23 cellular contexts compared by ENCODE assay signal in the genomic region with DNA sequence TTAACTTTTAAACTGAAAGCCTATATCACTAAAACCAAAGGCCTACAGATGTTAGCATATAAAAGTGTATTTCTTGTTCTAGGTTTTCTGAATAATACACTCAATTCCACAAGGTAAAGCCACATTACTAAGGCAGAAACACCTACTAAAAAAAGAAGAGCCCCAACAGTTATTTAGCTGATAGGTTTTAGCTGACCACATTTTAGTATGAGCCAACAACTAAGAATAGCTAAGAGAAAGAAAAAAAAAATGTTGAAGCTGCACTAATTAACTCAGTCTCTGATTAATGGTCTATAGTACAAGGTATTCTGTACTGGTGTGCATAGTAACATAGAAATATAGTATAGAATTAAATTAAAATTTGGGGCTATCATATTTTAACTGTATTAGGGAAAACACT. TPM values are rescaled to one million over a fixed set of nuclear protein-coding genes. Genes with fewer than 3 reads are reported as not detected.
DNase-seq lines count a peak whose midpoint lies in the region; ATAC-seq and TF ChIP-seq lines count a peak whose summit lies in the region.
"Had no signal": no experiment of that assay in that cellular context is flagged by ENCODE, and none has a peak within 500 bp of the region (broad histone marks: within the 10 kb centered on the region; RNA-seq: fewer than 3 reads in every experiment).

No MANE protein-coding gene starts in this region.

- peak overlapping the region; percentile 10 for H3K4me2 ChIP-seq in skeletal muscle satellite cell (ENCODE audit: low read length)
- H3K4me2 ChIP-seq: neural progenitor cell had no signal

- no peaks in the 10 kb centered on the region for H3K27me3 Mint-ChIP-seq in chondrocyte (ENCODE audit: low read depth)
- no peaks in the 10 kb centered on the region for H3K27me3 Mint-ChIP-seq in activated T-cell treated with anti-CD3 and anti-CD28 coated beads, Interleukin-2, amount 50 U/mL, for 72 hours (ENCODE audit: low read depth)

- H3K4me1 ChIP-seq in cardiac muscle cell (ENCODE audit: low read depth), result peaks cover 11% of the 10 kb centered on the region
- H3K4me1 ChIP-seq in right atrium auricular region, result peaks cover 0 to 46% of the 10 kb centered on the region in 2 donors
- H3K4me1 ChIP-seq in skeletal muscle satellite cell (ENCODE audit: control insufficient read depth, insufficient read depth, low read length), result peaks cover 21% of the 10 kb centered on the region
- H3K4me1 ChIP-seq: colonic mucosa, neural progenitor cell had no signal

- H3K27me3 ChIP-seq in cardiac muscle cell (no peaks in the 10 kb centered on the region), right atrium auricular region (no peaks in the 10 kb centered on the region), skeletal muscle satellite cell (ENCODE audit: control insufficient read depth, insufficient read depth, low read length) (no peaks in the 10 kb centered on the region)
- H3K27me3 ChIP-seq: ascending aorta, colonic mucosa, neural progenitor cell, upper lobe of right lung had no signal

- DNase-seq in cardiac muscle cell (ENCODE audit: low read depth in 1 of 2, low spot score in 1 of 2), result no peak
- DNase-seq in right atrium auricular region (ENCODE audit: low spot score), result no peak
- no peak for DNase-seq in chondrocyte (ENCODE audit: low spot score)
- no peak for DNase-seq in activated T-cell treated with anti-CD3 and anti-CD28 coated beads, Interleukin-2, amount 50 U/mL, for 72 hours
- DNase-seq in ACHN, result no peak
- DNase-seq: activated CD4-positive, alpha-beta T cell treated with anti-CD3 and anti-CD28 coated beads, Interleukin-2, amount 50 U/mL, for 1 hour; activated naive CD4-positive, alpha-beta T cell treated with anti-CD3 and anti-CD28 coated beads for 36 hours; colonic mucosa; DMS53; hippocampal formation; islet precursor cell; NCI-H187 treated with DMSO at 0.1 percent for 48 hours; NK-92 treated with Interleukin-12 subunit alpha and Interleukin-12 subunit beta, amount 100 ng/mL, for 24 hours; right cardiac atrium; stimulated activated CD4-positive, alpha-beta T cell treated with anti-CD3 and anti-CD28 coated beads, Interleukin-1b, Interleukin-23, amount 100 ng/mL, for 48 hours; T-helper 1 cell; upper lobe of right lung had no signal

- H3K4me3 Mint-ChIP-seq in chondrocyte (ENCODE audit: unreplicated experiment), result no peak overlapping the region
- peak overlapping the region in 1 of 2 donors; percentile 32 for H3K4me3 Mint-ChIP-seq in activated T-cell treated with anti-CD3 and anti-CD28 coated beads, Interleukin-2, amount 50 U/mL, for 72 hours
- H3K4me3 Mint-ChIP-seq: activated naive CD4-positive, alpha-beta T cell treated with anti-CD3 and anti-CD28 coated beads for 36 hours; neural progenitor cell had no signal

- peak overlapping the region; percentile 8 for H3K4me3 ChIP-seq in cardiac muscle cell
- no peak overlapping the region for H3K4me3 ChIP-seq in right atrium auricular region
- H3K4me3 ChIP-seq in skeletal muscle satellite cell (ENCODE audit: low read length), result no peak overlapping the region
- H3K4me3 ChIP-seq: ascending aorta, colonic mucosa, neural progenitor cell, upper lobe of right lung had no signal

- H3K36me3 Mint-ChIP-seq in chondrocyte (ENCODE audit: low read depth), result peaks cover 8% of the 10 kb centered on the region
- H3K36me3 Mint-ChIP-seq in activated T-cell treated with anti-CD3 and anti-CD28 coated beads, Interleukin-2, amount 50 U/mL, for 72 hours (ENCODE audit: insufficient read depth in 2 of 2), result peaks cover 3 to 15% of the 10 kb centered on the region in 2 donors

- H3K27ac Mint-ChIP-seq in chondrocyte (ENCODE audit: unreplicated experiment), result peak overlapping the region; percentile 8
- H3K27ac Mint-ChIP-seq in activated T-cell treated with anti-CD3 and anti-CD28 coated beads, Interleukin-2, amount 50 U/mL, for 72 hours, result no peak overlapping the region
- H3K27ac Mint-ChIP-seq: activated naive CD4-positive, alpha-beta T cell treated with anti-CD3 and anti-CD28 coated beads for 36 hours; neural progenitor cell had no signal

- H3K4me1 Mint-ChIP-seq in chondrocyte (ENCODE audit: low read depth), result peaks cover 34% of the 10 kb centered on the region
- H3K4me1 Mint-ChIP-seq in activated T-cell treated with anti-CD3 and anti-CD28 coated beads, Interleukin-2, amount 50 U/mL, for 72 hours (ENCODE audit: low read depth), result peaks cover 41% of the 10 kb centered on the region
- H3K4me1 Mint-ChIP-seq: neural progenitor cell had no signal

- H3K9me3 Mint-ChIP-seq in chondrocyte (ENCODE audit: low read depth), result peaks cover under 1% of the 10 kb centered on the region
- H3K9me3 Mint-ChIP-seq in activated T-cell treated with anti-CD3 and anti-CD28 coated beads, Interleukin-2, amount 50 U/mL, for 72 hours, result no peaks in the 10 kb centered on the region

- H3K9me3 ChIP-seq in cardiac muscle cell (ENCODE audit: low read depth) (no peaks in the 10 kb centered on the region), right atrium auricular region (peaks cover 0 to 4% of the 10 kb centered on the region in 2 donors), skeletal muscle satellite cell (replicated peaks; ENCODE audit: low read length) (no peaks in the 10 kb centered on the region)
- H3K9me3 ChIP-seq: colonic mucosa, upper lobe of right lung had no signal

- TF ChIP-seq CTCF in cardiac muscle cell (IDR thresholded peaks at IDR 0.05; ENCODE audit: low read depth, low read length) (no peak), right atrium auricular region (IDR thresholded peaks at IDR 0.05) (no peak), chondrocyte (IDR thresholded peaks at IDR 0.05) (no peak)

- H3K27ac ChIP-seq in cardiac muscle cell, result peak overlapping the region; percentile 18
- H3K27ac ChIP-seq in right atrium auricular region, result peak overlapping the region in 1 of 2 donors; percentile 38
- H3K27ac ChIP-seq: ascending aorta, C4-2B, colonic mucosa, upper lobe of right lung had no signal

- in situ Hi-C loops in ACHN (cut with HindIII; ENCODE audit: low pct_ligation_motif_present, low pct_unique_long_range_greater_than_20kb, low sequenced_read_pairs), result no loop called here

- ATAC-seq in HG03565 (IDR thresholded peaks at IDR 0.05; ENCODE audit: unreplicated experiment) (peak; percentile 56), GM18861 (IDR thresholded peaks at IDR 0.05; ENCODE audit: unreplicated experiment) (no peak)
- ATAC-seq in activated T-cell treated with anti-CD3 and anti-CD28 coated beads, Interleukin-2, amount 50 U/mL, for 72 hours (replicated peaks in 1 of 2), result no peak
- ATAC-seq: upper lobe of right lung had no signal

- no peak overlapping the region for H3K9ac ChIP-seq in skeletal muscle satellite cell (ENCODE audit: low read depth, low read length)
- H3K9ac ChIP-seq: neural progenitor cell had no signal

- H3K36me3 ChIP-seq in cardiac muscle cell (peaks cover 17% of the 10 kb centered on the region), right atrium auricular region (peaks cover 16% of the 10 kb centered on the region), skeletal muscle satellite cell (ENCODE audit: insufficient read depth, low read length) (peaks cover 25% of the 10 kb centered on the region)
- H3K36me3 ChIP-seq: colonic mucosa had no signal

RNA-seq across cellular contexts. Expression of gene ZFR, which starts 23.5 kb away (rescaled TPM):
- total RNA-seq in cardiac muscle cell (56.4 and 75.6 TPM in 2 replicates), right atrium auricular region (10 to 100 TPM; 65.7 to 66.0 TPM), chondrocyte (75.5 to 77.8 TPM (median 77.1 TPM) in 3 replicates)
- polyA plus RNA-seq in cardiac muscle cell, result 66.5 and 105 TPM in 2 replicates
- 58.8 and 65.4 TPM in 2 replicates for total RNA-seq in skeletal muscle satellite cell (2012; rRNA removed)
- total RNA-seq in activated T-cell treated with anti-CD3 and anti-CD28 coated beads, Interleukin-2, amount 50 U/mL, for 72 hours, result 10 to 100 TPM; 82.7 to 85.8 TPM
